1 cellular context compared by ENCODE assay signal in the genomic region with DNA sequence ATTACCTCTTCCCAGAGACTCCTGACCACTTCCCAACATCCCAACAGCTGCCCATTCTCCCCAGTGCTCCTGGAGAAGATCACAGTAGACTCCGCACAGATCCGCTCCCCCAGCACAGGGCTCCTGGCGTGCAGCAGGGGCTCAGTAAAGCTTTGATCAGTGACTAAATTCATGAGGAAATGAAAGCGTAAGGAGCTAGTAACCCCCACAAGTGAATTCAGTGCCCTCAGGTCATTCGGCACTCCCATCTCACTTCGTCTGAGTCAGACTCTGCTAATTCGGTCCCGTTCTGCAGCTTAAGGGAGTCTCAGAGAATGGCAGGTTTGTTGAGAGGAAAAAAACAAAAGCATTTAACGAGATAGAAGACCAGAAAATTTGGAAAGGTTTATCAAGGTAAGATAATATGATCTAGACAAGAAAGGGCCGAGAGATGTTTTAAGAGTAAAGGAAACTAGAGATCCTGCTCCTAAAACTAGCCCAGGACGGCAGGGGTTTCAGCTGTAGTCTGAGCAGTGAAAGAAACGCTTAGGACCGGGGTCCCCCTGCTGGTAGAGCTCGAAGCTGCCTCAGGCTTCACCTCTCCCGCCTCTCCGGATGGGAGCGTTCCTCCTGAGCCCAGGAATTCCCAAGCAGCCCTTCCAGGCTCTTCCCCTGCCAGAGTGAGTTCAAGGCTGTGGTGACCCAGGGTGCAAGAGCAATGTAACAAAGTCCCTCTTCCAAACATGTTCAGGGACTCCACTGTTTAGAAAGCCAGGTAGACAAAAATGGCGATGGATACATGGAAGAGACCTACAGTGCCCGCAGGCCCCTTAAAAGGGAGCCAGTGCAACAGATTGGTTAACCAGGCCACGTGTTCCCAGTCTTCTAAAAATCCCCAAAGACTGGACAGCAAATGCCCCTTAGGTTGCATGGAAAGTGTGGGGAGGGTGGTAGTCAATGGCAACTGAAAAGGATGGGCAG.
TF ChIP-seq lines count a peak whose summit lies in the region.

No MANE protein-coding gene starts in this region.

TF ChIP-seq in H1, 55 proteins besides CTCF, POLR2A, EP300 and RAD21 (continued from another document):
- TF ChIP-seq TEAD4 (IDR thresholded peaks at IDR 0.05; ENCODE audit: low read depth, low read length) = peak; percentile 57; the same call in 1 of the 2 replicates
- no peak for TF ChIP-seq RXRA (IDR thresholded peaks at IDR 0.05; ENCODE audit: insufficient read depth, low read depth, low read length)
